In genomic region chr2:203327918-203328734, GRCh38 we compare ENCODE assay signal across 8 cellular contexts. TPM values are rescaled to one million over a fixed set of nuclear protein-coding genes. Genes with fewer than 3 reads are reported as not detected.
DNase-seq lines count a peak whose midpoint lies in the region; TF ChIP-seq lines count a peak whose summit lies in the region.

TSS of gene ABI2 (plus strand) at chr2:203328394. CDS start at chr2:203328515, 121 bp downstream.

- H3K4me3 Mint-ChIP-seq in activated naive CD4-positive, alpha-beta T cell treated with anti-CD3 and anti-CD28 coated beads, Interleukin-2, amount 50 U/mL, for 24 hours: peak within 1 kb of the TSS; percentile 97

- peak within 1 kb of the TSS; percentile 86 for H3K4me2 ChIP-seq in SK-N-SH

- TF ChIP-seq EP300 in SK-N-SH (IDR thresholded peaks at IDR 0.05; ENCODE audit: borderline replicate concordance in 1 of 2, low read depth in 1 of 2, low read length in 1 of 2): peak in 1 of 2 experiments; percentile 57; a peak in 1 of 4 replicates

- POLR2A ChIA-PET in SK-N-SH (lab: Yijun Ruan, JAX): interaction anchor here (0.6 to 2.1 kb wide), 4 partner anchors 10 to 138 kb away, joined by 3 to 5 read pairs (median 3); partner anchors contain the start of gene CYP20A1

- no peaks in the 10 kb centered on the region for H3K9me2 ChIP-seq in SK-N-SH

- DNase-seq in Daoy (ENCODE audit: low read depth) (peak; percentile 88), GOT3 (lab: John Stamatoyannopoulos, UW) (peak; percentile 73), M059J (ENCODE audit: low read depth) (peak; percentile 80), SK-N-SH (peak; percentile 99), glomerular endothelial cell (ENCODE audit: extremely low read depth, low read depth, low spot score) (no peak), occipital lobe (lab: John Stamatoyannopoulos, UW) (peak; percentile 73), superior temporal gyrus (ENCODE audit: extremely low spot score) (peak; percentile 84)

- H3K9me3 Mint-ChIP-seq in activated naive CD4-positive, alpha-beta T cell treated with anti-CD3 and anti-CD28 coated beads, Interleukin-2, amount 50 U/mL, for 24 hours: no peaks in the 10 kb centered on the region

- CTCF ChIA-PET in SK-N-SH (lab: Yijun Ruan, JAX): interaction anchor here (0.8 to 1.5 kb wide), 3 partner anchors 9 to 89 kb away, joined by 3 read pairs; partner anchors contain the start of gene CYP20A1

- H3K4me3 ChIP-seq in SK-N-SH (ENCODE audit: low read depth in 2 of 2, low read length in 1 of 2): peak within 1 kb of the TSS; percentile 85 to 90

- no peaks in the 10 kb centered on the region for H3K9me3 ChIP-seq in SK-N-SH

- WGBS in SK-N-SH (ENCODE audit: low lambda C conversion rate): under 1% methylated on average over 32 of the region's 97 CpGs

- peak within 1 kb of the TSS; percentile 96 for H3K27ac Mint-ChIP-seq in activated naive CD4-positive, alpha-beta T cell treated with anti-CD3 and anti-CD28 coated beads, Interleukin-2, amount 50 U/mL, for 24 hours

- peaks cover 0 to 7% of the 10 kb centered on the region in 2 experiments for H3K36me3 ChIP-seq in SK-N-SH (replicated peaks in 1 of 2; ENCODE audit: control insufficient read depth in 1 of 2, insufficient read depth in 2 of 2, low read length in 1 of 2)

- peaks cover 39% of the 10 kb centered on the region for H3K4me1 Mint-ChIP-seq in activated naive CD4-positive, alpha-beta T cell treated with anti-CD3 and anti-CD28 coated beads, Interleukin-2, amount 50 U/mL, for 24 hours

- peaks cover 0 to 6% of the 10 kb centered on the region in 2 experiments; a peak in 3 of 4 replicates for H3K4me1 ChIP-seq in SK-N-SH (ENCODE audit: control insufficient read depth in 1 of 2, insufficient read depth in 2 of 2, low read depth in 1 of 2, low read length in 1 of 2)

- no peak for TF ChIP-seq RAD21 in SK-N-SH (IDR thresholded peaks at IDR 0.05; ENCODE audit: low read length)

- no peaks in the 10 kb centered on the region for H3K36me3 Mint-ChIP-seq in activated naive CD4-positive, alpha-beta T cell treated with anti-CD3 and anti-CD28 coated beads, Interleukin-2, amount 50 U/mL, for 24 hours

- H4K20me1 ChIP-seq in SK-N-SH (ENCODE audit: insufficient read depth): peaks cover 35% of the 10 kb centered on the region

- H3K79me2 ChIP-seq in SK-N-SH (ENCODE audit: insufficient read depth): peaks cover 49% of the 10 kb centered on the region

- no peaks in the 10 kb centered on the region for H3K27me3 Mint-ChIP-seq in activated naive CD4-positive, alpha-beta T cell treated with anti-CD3 and anti-CD28 coated beads, Interleukin-2, amount 50 U/mL, for 24 hours

- H3K27me3 ChIP-seq in SK-N-SH (ENCODE audit: insufficient read depth): no peaks in the 10 kb centered on the region

- no peak; the same call in 1 of the 2 replicates for TF ChIP-seq CTCF in SK-N-SH (IDR thresholded peaks at IDR 0.05)

- H2AFZ ChIP-seq in SK-N-SH (ENCODE audit: low read depth): peak within 1 kb of the TSS; percentile 74

- H3F3A ChIP-seq in SK-N-SH (replicated peaks; ENCODE audit: insufficient read depth): peaks cover 31% of the 10 kb centered on the region

- peak within 1 kb of the TSS; percentile 96 to 97 for H3K27ac ChIP-seq in SK-N-SH (ENCODE audit: low read depth in 2 of 2, low read length in 1 of 2)

- H3K9ac ChIP-seq in SK-N-SH: peak within 1 kb of the TSS; percentile 97

TF ChIP-seq in SK-N-SH, 30 proteins besides CTCF, POLR2A, EP300 and RAD21:
- TF ChIP-seq YY1 (IDR thresholded peaks at IDR 0.05; ENCODE audit: low read depth) (peak; percentile 69), NRF1 (IDR thresholded peaks at IDR 0.05; ENCODE audit: low read depth, low read length) (peak; percentile 69), JUND (IDR thresholded peaks at IDR 0.05) (no peak), GABPA (IDR thresholded peaks at IDR 0.05; ENCODE audit: low read depth) (peak; percentile 54; the same call in 1 of the 2 replicates), SMC3 (IDR thresholded peaks at IDR 0.05; ENCODE audit: low read depth, low read length) (0 out of 2 replicates have a peak, but pooled peaks have one; percentile 5), MXI1 (IDR thresholded peaks at IDR 0.05; ENCODE audit: low read depth, low read length) (peak; percentile 57; the same call in 1 of the 2 replicates), SIN3A (IDR thresholded peaks at IDR 0.05; ENCODE audit: borderline replicate concordance, low read depth, low read length) (peak; percentile 54; the same call in 1 of the 2 replicates), USF1 (IDR thresholded peaks at IDR 0.05; ENCODE audit: borderline replicate concordance, low read depth) (no peak), POLR2AphosphoS5 (IDR thresholded peaks at IDR 0.05; ENCODE audit: low read depth, low read length) (peak; percentile 45), ELF1 (IDR thresholded peaks at IDR 0.05) (0 out of 2 replicates have a peak, but pooled peaks have one; percentile 1), REST (IDR thresholded peaks at IDR 0.05; ENCODE audit: low read depth, low read length) (peak; percentile 44; the same call in 1 of the 2 replicates), FOXJ3 (CRISPR knock-in tag; IDR thresholded peaks at IDR 0.05) (no peak), ZBTB33 (IDR thresholded peaks at IDR 0.05; ENCODE audit: borderline replicate concordance, low read depth) (no peak; the same call in 1 of the 2 replicates), TCF12 (IDR thresholded peaks at IDR 0.05) (no peak), CHD2 (IDR thresholded peaks at IDR 0.05; ENCODE audit: low read length, partially characterized antibody) (peak; percentile 93), FOXM1 (IDR thresholded peaks at IDR 0.05; ENCODE audit: low read depth) (0 out of 2 replicates have a peak, but pooled peaks have one; percentile 44), TEAD4 (IDR thresholded peaks at IDR 0.05; ENCODE audit: borderline replicate concordance, insufficient read depth) (no peak), TAF1 (IDR thresholded peaks at IDR 0.05; ENCODE audit: borderline replicate concordance, low read depth, low read length) (peak; percentile 28; the same call in 1 of the 2 replicates), RCOR1 (IDR thresholded peaks at IDR 0.05; ENCODE audit: low read length) (no peak)
- TF ChIP-seq, protein P1, sequence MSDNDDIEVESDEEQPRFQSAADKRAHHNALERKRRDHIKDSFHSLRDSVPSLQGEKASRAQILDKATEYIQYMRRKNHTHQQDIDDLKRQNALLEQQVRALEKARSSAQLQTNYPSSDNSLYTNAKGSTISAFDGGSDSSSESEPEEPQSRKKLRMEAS (IDR thresholded peaks at IDR 0.05; ENCODE audit: low read depth): peak; percentile 35; the same call in 1 of the 2 replicates

RNA-seq across cellular contexts. Expression of gene ABI2, which starts in this region (rescaled TPM):
- 21.9 and 25.7 TPM in 2 replicates for total RNA-seq in Daoy (2014; rRNA removed; shearing (Covaris generic))
- total RNA-seq in M059J (2014; rRNA removed; shearing (Covaris generic)): 37.2 and 50.4 TPM in 2 replicates
- 47.1 and 51.5 TPM in 2 replicates for polyA plus RNA-seq in SK-N-SH (2012; rRNA removed)
- polyA plus RNA-seq in SK-N-SH (2012; cell fraction: cytosol; rRNA removed): 47.2 and 58.8 TPM in 2 replicates
- polyA plus RNA-seq in SK-N-SH (2012; cell fraction: nucleus; rRNA removed): 63.4 and 87.1 TPM in 2 replicates
- 24.1 and 42.8 TPM in 2 replicates for total RNA-seq in glomerular endothelial cell
- 217 TPM for total RNA-seq in occipital lobe
